Comparison of ENCODE assay signal across 18 cellular contexts in the genomic region with DNA sequence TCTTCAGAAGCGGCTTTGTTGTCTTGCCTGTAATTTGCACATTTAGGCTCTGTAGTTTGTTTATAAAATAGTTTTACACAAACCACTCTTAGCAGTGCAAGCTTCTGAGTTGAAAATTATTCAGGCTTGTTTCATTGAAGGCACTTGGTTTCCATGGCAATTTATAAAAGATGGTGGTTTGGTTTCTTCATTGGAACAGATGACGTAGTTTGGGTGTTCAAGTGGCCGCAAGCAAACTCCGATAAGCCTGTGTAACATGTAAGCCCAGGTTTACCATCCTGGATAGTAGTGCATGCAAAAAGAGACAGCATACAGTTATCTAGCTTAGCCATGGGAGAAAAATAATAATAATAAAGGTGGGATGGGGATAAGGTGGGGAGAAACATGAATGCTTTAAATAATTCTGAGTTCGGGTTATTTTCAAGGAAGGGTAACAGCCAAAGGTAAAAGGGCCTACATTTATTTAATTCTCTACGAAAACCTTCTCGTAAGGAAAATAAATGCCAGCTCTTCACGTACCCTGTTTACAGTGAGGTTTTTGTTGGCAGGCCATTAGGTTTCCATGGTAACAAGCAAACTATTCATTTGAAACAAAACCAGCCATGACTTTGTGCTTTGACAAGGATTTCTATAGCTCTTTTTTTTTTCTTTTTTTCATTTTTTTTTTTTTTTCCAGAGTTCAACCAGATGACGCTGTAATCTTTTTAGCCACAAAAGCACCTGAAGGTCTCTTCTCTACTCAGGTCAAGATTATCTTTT.
DNase-seq lines count a peak whose midpoint lies in the region; ATAC-seq and TF ChIP-seq lines count a peak whose summit lies in the region.
"Had no signal": no experiment of that assay in that cellular context is flagged by ENCODE, and none has a peak within 500 bp of the region (broad histone marks: within the 10 kb centered on the region; RNA-seq: fewer than 3 reads in every experiment).

No MANE protein-coding gene starts in this region.

- no peak overlapping the region for H3K4me3 Mint-ChIP-seq in GM23338
- H3K4me3 Mint-ChIP-seq: activated CD4-positive, alpha-beta T cell treated with anti-CD3 and anti-CD28 coated beads, Interleukin-2, amount 10 ng/mL, durations not matched to agents 24 days and 14 days; activated naive CD8-positive, alpha-beta T cell treated with anti-CD3 and anti-CD28 coated beads, Interleukin-2, amount 10 ng/mL, durations not matched to agents 7 days and 5 days; activated T-helper 17 cell treated with anti-CD3 and anti-CD28 coated beads, Interleukin-2, amount 50 U/mL, for 72 hours; CD8-positive, alpha-beta T cell had no signal

- no peaks in the 10 kb centered on the region for H4K20me1 ChIP-seq in GM23338 (replicated peaks; ENCODE audit: insufficient read depth)

- H3K4me1 ChIP-seq in GM23338 (ENCODE audit: insufficient read depth): peaks cover 4% of the 10 kb centered on the region; the same call in 1 of the 2 replicates
- H3K4me1 ChIP-seq in neuron (ENCODE audit: insufficient read depth, low read length): peaks cover 21% of the 10 kb centered on the region
- H3K4me1 ChIP-seq: left lung, transverse colon had no signal

- no peaks in the 10 kb centered on the region for H3K27me3 ChIP-seq in GM23338 (ENCODE audit: insufficient read depth)
- H3K27me3 ChIP-seq in neuron (ENCODE audit: insufficient read depth, low read length): no peaks in the 10 kb centered on the region
- H3K27me3 ChIP-seq: left lung, ovary, transverse colon had no signal

- no peaks in the 10 kb centered on the region for H3K36me3 Mint-ChIP-seq in GM23338 (ENCODE audit: low read depth)
- H3K36me3 Mint-ChIP-seq: activated naive CD8-positive, alpha-beta T cell treated with anti-CD3 and anti-CD28 coated beads, Interleukin-2, amount 10 ng/mL, durations not matched to agents 7 days and 5 days; CD8-positive, alpha-beta T cell had no signal

- H3K4me1 Mint-ChIP-seq in GM23338: peaks cover 9% of the 10 kb centered on the region; the same call in 2 of the 3 replicates
- H3K4me1 Mint-ChIP-seq: activated CD4-positive, alpha-beta T cell treated with anti-CD3 and anti-CD28 coated beads, Interleukin-2, amount 10 ng/mL, durations not matched to agents 24 days and 14 days; activated naive CD8-positive, alpha-beta T cell treated with anti-CD3 and anti-CD28 coated beads, Interleukin-2, amount 10 ng/mL, durations not matched to agents 7 days and 5 days; activated T-helper 17 cell treated with anti-CD3 and anti-CD28 coated beads, Interleukin-2, amount 50 U/mL, for 72 hours had no signal

- no peaks in the 10 kb centered on the region for H3K36me3 ChIP-seq in GM23338 (ENCODE audit: insufficient read depth)
- no peaks in the 10 kb centered on the region for H3K36me3 ChIP-seq in neuron (ENCODE audit: insufficient read depth, low read length)
- H3K36me3 ChIP-seq: left lung, ovary, transverse colon had no signal

- ATAC-seq in GM23338 (peak; percentile 65), GM19395 (IDR thresholded peaks at IDR 0.05; ENCODE audit: unreplicated experiment) (no peak)
- ATAC-seq: activated T-helper 17 cell treated with anti-CD3 and anti-CD28 coated beads, Interleukin-2, amount 50 U/mL, for 72 hours; CD8-positive, alpha-beta T cell; left lung had no signal

- no peak overlapping the region for H3K4me2 ChIP-seq in GM23338

- no peaks in the 10 kb centered on the region for H3F3A ChIP-seq in GM23338 (replicated peaks; ENCODE audit: low read depth)

- no peak overlapping the region for H3K27ac ChIP-seq in GM23338 (ENCODE audit: low read depth)
- H3K27ac ChIP-seq: left lung, ovary, transverse colon had no signal

- H3K27ac Mint-ChIP-seq in GM23338: peak overlapping the region; percentile 73
- H3K27ac Mint-ChIP-seq: activated CD4-positive, alpha-beta T cell treated with anti-CD3 and anti-CD28 coated beads, Interleukin-2, amount 10 ng/mL, durations not matched to agents 24 days and 14 days; activated naive CD8-positive, alpha-beta T cell treated with anti-CD3 and anti-CD28 coated beads, Interleukin-2, amount 10 ng/mL, durations not matched to agents 7 days and 5 days; activated T-helper 17 cell treated with anti-CD3 and anti-CD28 coated beads, Interleukin-2, amount 50 U/mL, for 72 hours; CD8-positive, alpha-beta T cell had no signal

- H2AFZ ChIP-seq in GM23338 (peak overlapping the region; percentile 80; the same call in 1 of the 2 replicates), neuron (ENCODE audit: low read depth, low read length) (peak overlapping the region; percentile 31)

- no peaks in the 10 kb centered on the region for H3K9me2 ChIP-seq in GM23338 (ENCODE audit: insufficient read depth)

- DNase-seq in GM23338 (ENCODE audit: low spot score) (peak; percentile 79), NCI-H774 (lab: John Stamatoyannopoulos, UW) (peak; percentile 62), foreskin melanocyte (peak; percentile 80), mucosa of gallbladder (ENCODE audit: low spot score) (no peak), germinal center (ENCODE audit: low spot score) (no peak)
- DNase-seq in stimulated activated CD4-positive, alpha-beta T cell treated with anti-CD3 and anti-CD28 coated beads, Interleukin-12 subunit alpha, Interleukin-12 subunit beta, amount 100 ng/mL, for 4 hours: no peak
- DNase-seq: activated CD4-positive, alpha-beta T cell treated with anti-CD3 and anti-CD28 coated beads, Interleukin-2, amount 10 ng/mL, durations not matched to agents 24 days and 14 days; activated naive CD8-positive, alpha-beta T cell treated with anti-CD3 and anti-CD28 coated beads, Interleukin-2, amount 10 ng/mL, durations not matched to agents 7 days and 5 days; CD8-positive, alpha-beta T cell; Kasumi-1; left lung; NCI-H2171; ovary; stimulated activated naive CD4-positive, alpha-beta T cell; transverse colon had no signal

- no peaks in the 10 kb centered on the region for H3K9me3 ChIP-seq in neuron (ENCODE audit: low read length)
- H3K9me3 ChIP-seq: ovary, transverse colon had no signal

- H3K79me2 ChIP-seq in GM23338 (replicated peaks; ENCODE audit: insufficient read depth): no peaks in the 10 kb centered on the region

- no peaks in the 10 kb centered on the region for H3K9me3 Mint-ChIP-seq in GM23338
- H3K9me3 Mint-ChIP-seq: activated CD4-positive, alpha-beta T cell treated with anti-CD3 and anti-CD28 coated beads, Interleukin-2, amount 10 ng/mL, durations not matched to agents 24 days and 14 days; activated naive CD8-positive, alpha-beta T cell treated with anti-CD3 and anti-CD28 coated beads, Interleukin-2, amount 10 ng/mL, durations not matched to agents 7 days and 5 days; activated T-helper 17 cell treated with anti-CD3 and anti-CD28 coated beads, Interleukin-2, amount 50 U/mL, for 72 hours had no signal

- H3K4me3 ChIP-seq in GM23338 (no peak overlapping the region), neuron (ENCODE audit: low read length) (peak overlapping the region; percentile 0)
- H3K4me3 ChIP-seq: left lung, ovary, transverse colon had no signal

- TF ChIP-seq CTCF in GM23338 (conservative IDR thresholded peaks at IDR 0.05; ENCODE audit: low read depth in 2 of 2): no peak

- no peaks in the 10 kb centered on the region for H3K27me3 Mint-ChIP-seq in GM23338 (ENCODE audit: insufficient read depth, low read depth, poor library complexity)
- H3K27me3 Mint-ChIP-seq: activated CD4-positive, alpha-beta T cell treated with anti-CD3 and anti-CD28 coated beads, Interleukin-2, amount 10 ng/mL, durations not matched to agents 24 days and 14 days; activated naive CD8-positive, alpha-beta T cell treated with anti-CD3 and anti-CD28 coated beads, Interleukin-2, amount 10 ng/mL, durations not matched to agents 7 days and 5 days; activated T-helper 17 cell treated with anti-CD3 and anti-CD28 coated beads, Interleukin-2, amount 50 U/mL, for 72 hours had no signal

TF ChIP-seq in GM23338, 12 proteins besides CTCF, POLR2A, EP300 and RAD21 (continues in another document):
- no peak for TF ChIP-seq POLR2AphosphoS5 (IDR thresholded peaks at IDR 0.05; ENCODE audit: low read depth)
- TF ChIP-seq CREB1 (CRISPR knock-in tag; IDR thresholded peaks at IDR 0.05; ENCODE audit: low read depth): no peak
- no peak for TF ChIP-seq ZNF331 (CRISPR knock-in tag; IDR thresholded peaks at IDR 0.05; ENCODE audit: low read depth)
- TF ChIP-seq JUNB (IDR thresholded peaks at IDR 0.05; ENCODE audit: unreplicated experiment): no peak
- TF ChIP-seq, protein P1, sequence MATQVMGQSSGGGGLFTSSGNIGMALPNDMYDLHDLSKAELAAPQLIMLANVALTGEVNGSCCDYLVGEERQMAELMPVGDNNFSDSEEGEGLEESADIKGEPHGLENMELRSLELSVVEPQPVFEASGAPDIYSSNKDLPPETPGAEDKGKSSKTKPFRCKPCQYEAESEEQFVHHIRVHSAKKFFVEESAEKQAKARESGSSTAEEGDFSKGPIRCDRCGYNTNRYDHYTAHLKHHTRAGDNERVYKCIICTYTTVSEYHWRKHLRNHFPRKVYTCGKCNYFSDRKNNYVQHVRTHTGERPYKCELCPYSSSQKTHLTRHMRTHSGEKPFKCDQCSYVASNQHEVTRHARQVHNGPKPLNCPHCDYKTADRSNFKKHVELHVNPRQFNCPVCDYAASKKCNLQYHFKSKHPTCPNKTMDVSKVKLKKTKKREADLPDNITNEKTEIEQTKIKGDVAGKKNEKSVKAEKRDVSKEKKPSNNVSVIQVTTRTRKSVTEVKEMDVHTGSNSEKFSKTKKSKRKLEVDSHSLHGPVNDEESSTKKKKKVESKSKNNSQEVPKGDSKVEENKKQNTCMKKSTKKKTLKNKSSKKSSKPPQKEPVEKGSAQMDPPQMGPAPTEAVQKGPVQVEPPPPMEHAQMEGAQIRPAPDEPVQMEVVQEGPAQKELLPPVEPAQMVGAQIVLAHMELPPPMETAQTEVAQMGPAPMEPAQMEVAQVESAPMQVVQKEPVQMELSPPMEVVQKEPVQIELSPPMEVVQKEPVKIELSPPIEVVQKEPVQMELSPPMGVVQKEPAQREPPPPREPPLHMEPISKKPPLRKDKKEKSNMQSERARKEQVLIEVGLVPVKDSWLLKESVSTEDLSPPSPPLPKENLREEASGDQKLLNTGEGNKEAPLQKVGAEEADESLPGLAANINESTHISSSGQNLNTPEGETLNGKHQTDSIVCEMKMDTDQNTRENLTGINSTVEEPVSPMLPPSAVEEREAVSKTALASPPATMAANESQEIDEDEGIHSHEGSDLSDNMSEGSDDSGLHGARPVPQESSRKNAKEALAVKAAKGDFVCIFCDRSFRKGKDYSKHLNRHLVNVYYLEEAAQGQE (IDR thresholded peaks at IDR 0.05; ENCODE audit: unreplicated experiment): no peak
- no peak for TF ChIP-seq ZNF114 (CRISPR knock-in tag; IDR thresholded peaks at IDR 0.05)
- no peak for TF ChIP-seq STAT1 (IDR thresholded peaks at IDR 0.05; ENCODE audit: unreplicated experiment)
- no peak for TF ChIP-seq NANOG (IDR thresholded peaks at IDR 0.05; ENCODE audit: borderline replicate concordance)

Comparison
In these comparisons a context has a peak if more than half of its experiments do, and no peak if none do; other contexts are left out.
1. DNase-seq: peak in GM23338 (single experiment), NCI-H774 (single experiment) and foreskin melanocyte (single experiment); none in stimulated activated CD4-positive, alpha-beta T cell treated with anti-CD3 and anti-CD28 coated beads, Interleukin-12 subunit alpha, Interleukin-12 subunit beta, amount 100 ng/mL, for 4 hours (single experiment), mucosa of gallbladder (single experiment) and germinal center (single experiment).